In genomic region chr17:50118076-50118827, GRCh38 we compare ENCODE assay signal across 1 cellular context.
TF ChIP-seq lines count a peak whose summit lies in the region.

No MANE protein-coding gene starts in this region.

TF ChIP-seq in H1, 55 proteins besides CTCF, POLR2A, EP300 and RAD21:
- TF ChIP-seq SP2 (IDR thresholded peaks at IDR 0.05; ENCODE audit: low read length) (no peak), BCL11A (IDR thresholded peaks at IDR 0.05; ENCODE audit: low read depth in 2 of 2, low read length in 2 of 2) (no peak), SAP30 (IDR thresholded peaks at IDR 0.05; ENCODE audit: insufficient read depth, insufficient replicate concordance, low read length) (no peak), ASH2L (IDR thresholded peaks at IDR 0.05; ENCODE audit: low read length) (no peak), CHD2 (IDR thresholded peaks at IDR 0.05; ENCODE audit: low read length) (no peak), CHD1 (IDR thresholded peaks at IDR 0.05; ENCODE audit: low read depth, low read length) (no peak), BRCA1 (IDR thresholded peaks at IDR 0.05; ENCODE audit: low read depth, low read length) (no peak), RXRA (IDR thresholded peaks at IDR 0.05; ENCODE audit: insufficient read depth, low read depth, low read length) (no peak), PHF8 (conservative IDR thresholded peaks at IDR 0.05; ENCODE audit: low read depth, low read length) (no peak)
